Comparison of ENCODE assay signal across 1 cellular context in genomic region chr16:81505011-81505660, GRCh38.
TF ChIP-seq lines count a peak whose summit lies in the region.

No MANE protein-coding gene starts in this region.

TF ChIP-seq in K562, 482 proteins besides CTCF, POLR2A, EP300 and RAD21 (continued from another document):
- no peak for TF ChIP-seq SRSF3 (IDR thresholded peaks at IDR 0.05; ENCODE audit: insufficient read depth, low read length)
- peak; percentile 47; the same call in 1 of the 2 replicates for TF ChIP-seq RAD51 (IDR thresholded peaks at IDR 0.05; ENCODE audit: borderline replicate concordance, low read depth)
- TF ChIP-seq ZKSCAN8 (CRISPR knock-in tag; IDR thresholded peaks at IDR 0.05): no peak
- no peak for TF ChIP-seq FOXA1 (IDR thresholded peaks at IDR 0.05; ENCODE audit: borderline replicate concordance)
- TF ChIP-seq L3MBTL2 (IDR thresholded peaks at IDR 0.05): peak; percentile 89
- TF ChIP-seq SAP30 (IDR thresholded peaks at IDR 0.05; ENCODE audit: borderline replicate concordance, insufficient read depth, low read depth, low read length, poor library complexity, severe bottlenecking): peak; percentile 82
- no peak for TF ChIP-seq MECOM (CRISPR knock-in tag; IDR thresholded peaks at IDR 0.05)
- TF ChIP-seq KLF16 (IDR thresholded peaks at IDR 0.05): no peak
- no peak for TF ChIP-seq ZNF449 (CRISPR knock-in tag; IDR thresholded peaks at IDR 0.05)
- TF ChIP-seq CTCFL (IDR thresholded peaks at IDR 0.05; ENCODE audit: borderline replicate concordance, insufficient read depth, low read depth, low read length, poor library complexity, severe bottlenecking): no peak
- no peak for TF ChIP-seq MYBL2 (IDR thresholded peaks at IDR 0.05; ENCODE audit: low read depth)
- TF ChIP-seq MYBL2 (CRISPR knock-in tag; IDR thresholded peaks at IDR 0.05; ENCODE audit: borderline replicate concordance): no peak
- no peak for TF ChIP-seq PCBP1 (IDR thresholded peaks at IDR 0.05; ENCODE audit: low read depth, low read length, poor library complexity, severe bottlenecking)
- TF ChIP-seq YBX1 (IDR thresholded peaks at IDR 0.05): no peak
- TF ChIP-seq ZNF436 (CRISPR knock-in tag; IDR thresholded peaks at IDR 0.05): no peak
- peak; percentile 77; the same call in 1 of the 2 replicates for TF ChIP-seq KLF13 (tag; IDR thresholded peaks at IDR 0.05; ENCODE audit: borderline replicate concordance, low read depth)
- TF ChIP-seq GTF2A2 (tag; IDR thresholded peaks at IDR 0.05): no peak
- TF ChIP-seq EP400 (IDR thresholded peaks at IDR 0.05): peak; percentile 83
- TF ChIP-seq CBFA2T2 (conservative IDR thresholded peaks at IDR 0.05): no peak
- TF ChIP-seq BCLAF1 (IDR thresholded peaks at IDR 0.05; ENCODE audit: borderline replicate concordance in 1 of 2, control insufficient read depth in 1 of 2, low read depth in 2 of 2, low read length in 1 of 2): no peak
- TF ChIP-seq HDAC8 (tag; IDR thresholded peaks at IDR 0.05): no peak
- TF ChIP-seq CREB1 (IDR thresholded peaks at IDR 0.05): peak; percentile 38; the same call in 1 of the 2 replicates
- TF ChIP-seq CREB1 (CRISPR knock-in tag; IDR thresholded peaks at IDR 0.05): no peak
- TF ChIP-seq IRF1 (CRISPR knock-in tag; IDR thresholded peaks at IDR 0.05; ENCODE audit: borderline replicate concordance): no peak
- TF ChIP-seq HLTF (IDR thresholded peaks at IDR 0.05): no peak
- no peak for TF ChIP-seq PRDM10 (IDR thresholded peaks at IDR 0.05; ENCODE audit: partially characterized antibody)
- TF ChIP-seq CBX5 (IDR thresholded peaks at IDR 0.05; ENCODE audit: borderline replicate concordance, low read depth): no peak
- TF ChIP-seq ZBTB12 (CRISPR knock-in tag; IDR thresholded peaks at IDR 0.05): no peak
- no peak for TF ChIP-seq ZNF41 (CRISPR knock-in tag; conservative IDR thresholded peaks at IDR 0.05)
- no peak for TF ChIP-seq ZNF561 (CRISPR knock-in tag; conservative IDR thresholded peaks at IDR 0.05)
- TF ChIP-seq KHSRP (IDR thresholded peaks at IDR 0.05): no peak
- no peak for TF ChIP-seq MCM2 (IDR thresholded peaks at IDR 0.05; ENCODE audit: low read depth)
- TF ChIP-seq ZNF3 (CRISPR knock-in tag; IDR thresholded peaks at IDR 0.05): no peak
- TF ChIP-seq ZNF77 (CRISPR knock-in tag; IDR thresholded peaks at IDR 0.05): no peak
- no peak for TF ChIP-seq NR3C1 (CRISPR knock-in tag; IDR thresholded peaks at IDR 0.05)
- no peak for TF ChIP-seq ZNF280B (CRISPR knock-in tag; IDR thresholded peaks at IDR 0.05)
- TF ChIP-seq LEF1 (IDR thresholded peaks at IDR 0.05): no peak
- no peak for TF ChIP-seq RBM17 (IDR thresholded peaks at IDR 0.05; ENCODE audit: borderline replicate concordance, low read depth, low read length)
- TF ChIP-seq ZFP30 (CRISPR knock-in tag; IDR thresholded peaks at IDR 0.05; ENCODE audit: borderline replicate concordance): no peak
- no peak for TF ChIP-seq HNRNPK (IDR thresholded peaks at IDR 0.05; ENCODE audit: low read depth, low read length, poor library complexity, severe bottlenecking)
- TF ChIP-seq ZNF707 (CRISPR knock-in tag; conservative IDR thresholded peaks at IDR 0.05): no peak
- no peak for TF ChIP-seq HIVEP1 (CRISPR knock-in tag; IDR thresholded peaks at IDR 0.05)
